In genomic region chr2:218074031-218074430, GRCh38 we compare ENCODE assay signal across 10 cellular contexts. TPM values are rescaled to one million over a fixed set of nuclear protein-coding genes. Genes with fewer than 3 reads are reported as not detected.
DNase-seq lines count a peak whose midpoint lies in the region; ATAC-seq and TF ChIP-seq lines count a peak whose summit lies in the region.
"Had no signal": no experiment of that assay in that cellular context is flagged by ENCODE, and none has a peak within 500 bp of the region (broad histone marks: within the 10 kb centered on the region; RNA-seq: fewer than 3 reads in every experiment).

No MANE protein-coding gene starts in this region.

- no peaks in the 10 kb centered on the region for H3K27me3 ChIP-seq in right atrium auricular region
- no peaks in the 10 kb centered on the region for H3K27me3 ChIP-seq in upper lobe of left lung

- 48 to 63% methylated on average over 5 to 7 of the region's 7 CpGs for WGBS in upper lobe of left lung, 2 donors

- TF ChIP-seq EP300 in upper lobe of left lung (IDR thresholded peaks at IDR 0.05), result no peak

- DNase-seq in Daoy (ENCODE audit: low read depth) (peak; percentile 53), HFF-Myc (ENCODE audit: extremely low read depth, low read depth) (no peak), SW480 (ENCODE audit: low spot score) (peak; percentile 11), right atrium auricular region (ENCODE audit: low spot score) (peak; percentile 58), upper lobe of left lung (peak in 1 of 2 donors; percentile 65), NCI-H1417 (lab: John Stamatoyannopoulos, UW) (no peak), DMS153 treated with DMSO at 0.1 percent for 48 hours (lab: John Stamatoyannopoulos, UW; ENCODE audit: unreplicated experiment) (no peak)

- H3K27ac ChIP-seq in right atrium auricular region (no peak overlapping the region), upper lobe of left lung (no peak overlapping the region)
- H3K27ac ChIP-seq: SJCRH30 had no signal

- no peaks in the 10 kb centered on the region for H3K9me3 ChIP-seq in right atrium auricular region
- no peaks in the 10 kb centered on the region for H3K9me3 ChIP-seq in upper lobe of left lung
- H3K9me3 ChIP-seq: SJCRH30 had no signal

- peak; percentile 61 for TF ChIP-seq CTCF in HFF-Myc (IDR thresholded peaks at IDR 0.05; ENCODE audit: low read depth, low read length, missing control alignments)
- TF ChIP-seq CTCF in right atrium auricular region (IDR thresholded peaks at IDR 0.05), result peak in 1 of 2 donors; percentile 52
- peak in 5 of 6 experiments; percentile 12 to 37 (median 23) for TF ChIP-seq CTCF in upper lobe of left lung (IDR thresholded peaks at IDR 0.05)

- H3K4me3 ChIP-seq in HFF-Myc (replicated peaks; ENCODE audit: low read depth, low read length), result no peak overlapping the region
- H3K4me3 ChIP-seq in right atrium auricular region, result no peak overlapping the region
- no peak overlapping the region for H3K4me3 ChIP-seq in upper lobe of left lung
- H3K4me3 ChIP-seq: SJCRH30 had no signal

- no peaks in the 10 kb centered on the region for H3K36me3 ChIP-seq in right atrium auricular region
- H3K36me3 ChIP-seq in upper lobe of left lung, result no peaks in the 10 kb centered on the region
- H3K36me3 ChIP-seq: SJCRH30 had no signal

- H3K4me1 ChIP-seq in right atrium auricular region, result no peaks in the 10 kb centered on the region
- peaks cover 0 to 1% (median 0%) of the 10 kb centered on the region in 4 donors for H3K4me1 ChIP-seq in upper lobe of left lung
- H3K4me1 ChIP-seq: SJCRH30 had no signal

- peak; percentile 35 to 57 for ATAC-seq in upper lobe of left lung (ENCODE audit: low FRiP score in 2 of 2)
- ATAC-seq in HG03439 (IDR thresholded peaks at IDR 0.05; ENCODE audit: unreplicated experiment), result no peak
- ATAC-seq: left colon had no signal

- TF ChIP-seq POLR2A in upper lobe of left lung (IDR thresholded peaks at IDR 0.05), result no peak

RNA-seq across cellular contexts. Expression of gene RUFY4, which starts 5.0 kb away (rescaled TPM):
- total RNA-seq in Daoy (2014; rRNA removed; shearing (Covaris generic)), result not detected in 2 replicates
- total RNA-seq in right atrium auricular region (under 1 TPM in 1 of 2 donors, not detected in 1; 0.12 TPM), upper lobe of left lung (under 1 TPM in 4 of 6 donors, not detected in 2; 0.15 to 0.51 (median 0.21) TPM)
- total RNA-seq: SJCRH30 had no signal

RNA-seq across cellular contexts. Expression of gene CXCR2, which starts 51.8 kb away (rescaled TPM):
- not detected in 2 replicates for total RNA-seq in Daoy (2014; rRNA removed; shearing (Covaris generic))
- total RNA-seq in right atrium auricular region (under 1 TPM; 0.35 to 0.59 TPM), upper lobe of left lung (10 to 100 TPM in 2 of 6 donors, 1 to 10 TPM in 3, under 1 TPM in 1; 0.79 to 25.8 (median 7.2) TPM)
- total RNA-seq: SJCRH30 had no signal

Comparison
In these comparisons a context has a peak if more than half of its experiments do, and no peak if none do; other contexts are left out.
1. DNase-seq: peak in Daoy (single experiment), SW480 (single experiment) and right atrium auricular region (single experiment); none in HFF-Myc (single experiment), NCI-H1417 (0 of 3) and DMS153 treated with DMSO at 0.1 percent for 48 hours (single experiment).